ENCODE assay signal across 19 cellular contexts in the genomic region with DNA sequence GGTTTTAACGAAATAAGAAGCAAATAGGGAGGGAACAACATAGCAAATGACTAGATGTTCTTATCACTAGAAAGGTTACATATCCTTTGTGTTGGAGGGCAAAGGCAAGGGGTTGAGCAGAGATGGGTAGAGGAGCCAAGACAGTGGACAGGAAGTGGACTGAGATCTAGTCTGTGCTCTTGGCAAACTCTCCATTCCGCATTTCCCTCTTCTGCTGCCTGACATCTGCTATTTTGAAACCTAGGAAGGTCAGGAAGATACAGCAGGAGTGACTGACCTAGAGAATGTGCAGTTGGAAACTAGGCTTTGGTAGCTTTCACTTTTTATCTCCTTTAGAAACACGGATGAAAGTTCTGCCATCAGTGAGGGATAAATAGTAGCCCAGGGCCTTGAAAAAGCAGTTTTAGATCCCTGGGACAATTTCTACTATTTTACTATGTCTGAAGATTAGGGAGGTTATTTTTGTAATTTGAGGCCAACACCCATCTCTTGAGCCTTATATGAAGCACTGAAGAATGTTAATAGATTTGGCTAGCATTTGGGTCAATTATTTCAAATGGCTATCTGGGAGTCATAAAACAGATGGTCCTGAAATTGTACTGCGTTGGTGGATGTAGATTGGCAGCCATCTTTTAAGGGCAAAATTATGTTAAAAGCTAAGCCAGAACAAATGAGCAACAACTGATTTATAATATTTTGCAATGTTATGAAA. TPM values are rescaled to one million over a fixed set of nuclear protein-coding genes. Genes with fewer than 3 reads are reported as not detected.
DNase-seq lines count a peak whose midpoint lies in the region; ATAC-seq, FAIRE-seq and TF ChIP-seq lines count a peak whose summit lies in the region.
"Had no signal": no experiment of that assay in that cellular context is flagged by ENCODE, and none has a peak within 500 bp of the region (broad histone marks: within the 10 kb centered on the region; RNA-seq: fewer than 3 reads in every experiment).

No MANE protein-coding gene starts in this region.

- in situ Hi-C loops in transverse colon (cut with MboI; ENCODE audit: low pct_ligation_motif_present in 1 of 4, low pct_unique_long_range_greater_than_20kb in 1 of 4, low sequenced_read_pairs in 3 of 4), result loop anchor here in 2 of 4 donors (25.0 kb wide), 2 partner anchors 180 to 420 kb away; no protein-coding TSS in a partner anchor

- H2AK5ac ChIP-seq in neuronal stem cell (ENCODE audit: low read depth, low read length), result no peak overlapping the region

- H2BK120ac ChIP-seq in neuronal stem cell (ENCODE audit: low read depth, low read length), result no peak overlapping the region

- H3K4me2 ChIP-seq in neuronal stem cell (ENCODE audit: insufficient read depth, low read length, poor library complexity, severe bottlenecking), result no peak overlapping the region
- H3K4me2 ChIP-seq: PC-9 had no signal

- no peaks in the 10 kb centered on the region for H3K9me3 ChIP-seq in liver (ENCODE audit: control insufficient read depth in 4 of 4, low read length in 3 of 4)
- H3K9me3 ChIP-seq in neuronal stem cell (replicated peaks in 1 of 2; ENCODE audit: control insufficient read depth in 2 of 2, insufficient read depth in 1 of 2, low read depth in 1 of 2, low read length in 2 of 2), result no peaks in the 10 kb centered on the region
- H3K9me3 ChIP-seq in transverse colon, result no peaks in the 10 kb centered on the region
- H3K9me3 ChIP-seq: HAP-1 had no signal

- no peak overlapping the region for H3K14ac ChIP-seq in neuronal stem cell (ENCODE audit: low read length)

- no peak overlapping the region for H3K27ac ChIP-seq in liver (ENCODE audit: low read depth in 1 of 2, low read length in 2 of 2)
- no peak overlapping the region for H3K27ac ChIP-seq in neuronal stem cell (replicated peaks; ENCODE audit: low read length)
- no peak overlapping the region for H3K27ac ChIP-seq in transverse colon
- H3K27ac ChIP-seq: PC-9 had no signal

- H2BK12ac ChIP-seq in neuronal stem cell (ENCODE audit: low read length), result no peak overlapping the region

- TF ChIP-seq POLR2A in transverse colon (IDR thresholded peaks at IDR 0.05), result no peak

- no peak overlapping the region for H2BK5ac ChIP-seq in neuronal stem cell (ENCODE audit: low read length)

- H3K27me3 ChIP-seq in liver (ENCODE audit: control insufficient read depth in 4 of 4, insufficient read depth in 4 of 4, low read length in 3 of 4) (no peaks in the 10 kb centered on the region), neuronal stem cell (ENCODE audit: control insufficient read depth in 3 of 3, insufficient read depth in 3 of 3, low read depth in 1 of 3, low read length in 3 of 3) (no peaks in the 10 kb centered on the region), transverse colon (no peaks in the 10 kb centered on the region)

- H3K4me1 ChIP-seq in liver (ENCODE audit: control insufficient read depth in 4 of 4, insufficient read depth in 4 of 4, low read length in 3 of 4), result peaks cover 0 to 17% (median 13%) of the 10 kb centered on the region in 4 donors
- H3K4me1 ChIP-seq in neuronal stem cell (ENCODE audit: control insufficient read depth in 2 of 2, insufficient read depth in 1 of 2, low read depth in 1 of 2, low read length in 2 of 2), result peaks cover 3 to 11% of the 10 kb centered on the region in 2 donors
- H3K4me1 ChIP-seq in transverse colon, result peaks cover 0 to 13% (median 7%) of the 10 kb centered on the region in 4 donors

- WGBS in liver, result 68% methylated on average over 4 of the region's 4 CpGs
- WGBS in neuronal stem cell (ENCODE audit: extremely low coverage in 2 of 2, insufficient read length in 2 of 2, insufficient replicate concordance in 1 of 2), 2 donors, result no CpG with 5 or more reads among the region's 4 CpGs
- 81% methylated on average over 4 of the region's 4 CpGs for WGBS in transverse colon (ENCODE audit: low coverage in 1 of 2), 2 donors

- H2BK15ac ChIP-seq in neuronal stem cell (ENCODE audit: low read length), result no peak overlapping the region

- no peak overlapping the region for H4K91ac ChIP-seq in neuronal stem cell (ENCODE audit: low read depth, low read length, poor library complexity)

- peak; percentile 41 for DNase-seq in Ammon's horn (ENCODE audit: low spot score)
- no peak for DNase-seq in HTR-8/SVneo (ENCODE audit: insufficient read length, low spot score)
- no peak for DNase-seq in neuronal stem cell (ENCODE audit: low spot score)
- DNase-seq in NK-92 treated with Interleukin-12 subunit alpha and Interleukin-12 subunit beta, amount 100 ng/mL, for 24 hours (lab: John Stamatoyannopoulos, UW), result no peak
- DNase-seq in HPDE6-E6E7 (ENCODE audit: extremely low spot score), result no peak
- no peak for DNase-seq in transverse colon
- DNase-seq: CD8-positive, alpha-beta T cell; DMS79 treated with DMSO at 0.1 percent for 48 hours; KBM-7; MV-4-11; NCI-H1417 treated with DMSO at 0.1 percent for 48 hours; NCI-H2081 treated with DMSO at 0.1 percent for 48 hours; NCI-H510A; NCI-H774; PC-9 had no signal

- TF ChIP-seq EP300 in transverse colon (IDR thresholded peaks at IDR 0.05; ENCODE audit: low read depth), result no peak

- TF ChIP-seq CTCF in liver (IDR thresholded peaks at IDR 0.05; ENCODE audit: low read depth, low read length, missing input control), result no peak
- no peak for TF ChIP-seq CTCF in transverse colon (IDR thresholded peaks at IDR 0.05)

- no peak overlapping the region for H4K8ac ChIP-seq in neuronal stem cell (ENCODE audit: low read depth, low read length)

- TF ChIP-seq RAD21 in liver (IDR thresholded peaks at IDR 0.05), result peak in 1 of 2 donors; percentile 22

- H3K9ac ChIP-seq in liver (ENCODE audit: low read depth in 1 of 2, low read length in 2 of 2) (no peak overlapping the region), neuronal stem cell (ENCODE audit: low read depth, low read length, poor library complexity) (no peak overlapping the region)

- H3K23ac ChIP-seq in neuronal stem cell (ENCODE audit: low read depth, low read length, poor library complexity), result no peak overlapping the region

- ATAC-seq in HG02763 (IDR thresholded peaks at IDR 0.05; ENCODE audit: unreplicated experiment), result no peak
- ATAC-seq: CD8-positive, alpha-beta T cell had no signal

- FAIRE-seq in HTR-8/SVneo (lab: Jason Lieb, UNC), result peak; percentile 78
- FAIRE-seq: G401.6 had no signal

- no peaks in the 10 kb centered on the region for H3K79me1 ChIP-seq in neuronal stem cell (ENCODE audit: low read depth, low read length)

- intact Hi-C loops in transverse colon (cut with DNase I; ENCODE audit: low total_unique reads), result no loop called here

- no peak overlapping the region for H3K18ac ChIP-seq in neuronal stem cell (ENCODE audit: low read length)

- no peaks in the 10 kb centered on the region for H3K36me3 ChIP-seq in liver (ENCODE audit: control insufficient read depth in 4 of 4, insufficient read depth in 3 of 4, low read depth in 1 of 4, low read length in 3 of 4)
- no peaks in the 10 kb centered on the region for H3K36me3 ChIP-seq in neuronal stem cell (replicated peaks in 1 of 2; ENCODE audit: control insufficient read depth in 2 of 2, insufficient read depth in 2 of 2, low read length in 2 of 2)
- H3K36me3 ChIP-seq in transverse colon, result no peaks in the 10 kb centered on the region
- H3K36me3 ChIP-seq: HAP-1 had no signal

- H3K4me3 ChIP-seq in liver (ENCODE audit: low read depth in 1 of 3, low read length in 3 of 3) (no peak overlapping the region), neuronal stem cell (ENCODE audit: low read length in 2 of 2) (no peak overlapping the region), transverse colon (no peak overlapping the region)
- H3K4me3 ChIP-seq: HAP-1, PC-9 had no signal

- H2AFZ ChIP-seq in neuronal stem cell (ENCODE audit: low read length), result peak overlapping the region; percentile 65
- H2AFZ ChIP-seq: PC-9 had no signal

- H3K4ac ChIP-seq in neuronal stem cell (ENCODE audit: low read length), result no peak overlapping the region

TF ChIP-seq in liver, 16 proteins besides CTCF, POLR2A, EP300 and RAD21:
- TF ChIP-seq TAF1 (conservative IDR thresholded peaks at IDR 0.05) (no peak), RXRA (IDR thresholded peaks at IDR 0.05) (peak; percentile 16 to 38), NR2F2 (IDR thresholded peaks at IDR 0.05) (peak; percentile 72)

RNA-seq across cellular contexts. Expression of gene SIPA1L1, which starts 2.7 kb away (rescaled TPM):
- 10 to 100 TPM; 11.1 to 30.2 TPM for total RNA-seq in liver
- 10 to 100 TPM; 12.3 to 18.0 TPM for polyA plus RNA-seq in liver
- polyA plus RNA-seq in neuronal stem cell (2013, experiment 1 of 2), result 27.7 TPM
- 27.2 TPM for polyA plus RNA-seq in neuronal stem cell (2013, experiment 2 of 2)
- total RNA-seq in transverse colon, result 100 to 1,000 TPM in 1 of 4 donors, 10 to 100 TPM in 3; 46.4 to 181 (median 81.7) TPM
